8 cellular contexts compared by ENCODE assay signal in the genomic region with DNA sequence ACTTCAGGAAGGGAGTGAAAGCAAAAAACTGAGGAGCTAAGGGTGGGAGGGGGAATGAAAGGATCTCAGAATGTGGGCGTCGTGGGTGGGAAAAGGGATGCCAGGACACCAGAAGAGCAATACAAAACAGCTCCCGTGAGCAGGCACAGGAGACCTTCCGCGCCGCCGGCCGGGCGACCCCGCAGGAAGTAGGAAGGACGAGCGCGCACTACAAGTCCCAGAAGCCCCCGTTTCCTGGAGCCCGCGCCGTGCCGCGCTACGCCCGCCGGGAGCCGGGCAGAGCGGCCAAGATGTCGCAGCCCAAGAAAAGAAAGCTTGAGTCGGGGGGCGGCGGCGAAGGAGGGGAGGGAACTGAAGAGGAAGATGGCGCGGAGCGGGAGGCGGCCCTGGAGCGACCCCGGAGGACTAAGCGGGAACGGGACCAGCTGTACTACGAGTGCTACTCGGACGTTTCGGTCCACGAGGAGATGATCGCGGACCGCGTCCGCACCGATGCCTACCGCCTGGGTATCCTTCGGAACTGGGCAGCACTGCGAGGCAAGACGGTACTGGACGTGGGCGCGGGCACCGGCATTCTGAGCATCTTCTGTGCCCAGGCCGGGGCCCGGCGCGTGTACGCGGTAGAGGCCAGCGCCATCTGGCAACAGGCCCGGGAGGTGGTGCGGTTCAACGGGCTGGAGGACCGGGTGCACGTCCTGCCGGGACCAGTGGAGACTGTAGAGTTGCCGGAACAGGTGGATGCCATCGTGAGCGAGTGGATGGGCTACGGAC. TPM values are rescaled to one million over a fixed set of nuclear protein-coding genes. Genes with fewer than 3 reads are reported as not detected.
DNase-seq lines count a peak whose midpoint lies in the region; ATAC-seq and TF ChIP-seq lines count a peak whose summit lies in the region.

Gene PRMT6 (plus strand): TSS at position 249 of the 771 bp plus-strand sequence. CDS start 42 bp downstream, at position 291.

- H3K4me1 ChIP-seq in thymus (ENCODE audit: control insufficient read depth, insufficient read depth, low read length), result peaks cover 7% of the 10 kb centered on the region

- no peaks in the 10 kb centered on the region for H3K36me3 ChIP-seq in GM06990 (ENCODE audit: control insufficient read depth, insufficient read depth, low read length)
- no peaks in the 10 kb centered on the region for H3K36me3 ChIP-seq in thymus (ENCODE audit: control insufficient read depth, insufficient read depth)

- peak; percentile 98 for ATAC-seq in SK-N-SH treated with all-trans-retinoic acid at 6 μM for 48 hours
- ATAC-seq in activated naive CD4-positive, alpha-beta T cell treated with anti-CD3 and anti-CD28 coated beads, Interleukin-2, amount 50 U/mL, for 72 hours, result peak; percentile 77 to 96

- H3K27ac Mint-ChIP-seq in activated naive CD4-positive, alpha-beta T cell treated with anti-CD3 and anti-CD28 coated beads, Interleukin-2, amount 50 U/mL, for 72 hours, result peak within 1 kb of the TSS; percentile 94 to 96
- peak within 1 kb of the TSS; percentile 90 for H3K27ac Mint-ChIP-seq in glutamatergic neuron (ENCODE audit: unreplicated experiment)
- H3K27ac Mint-ChIP-seq in osteocyte (ENCODE audit: unreplicated experiment), result peak within 1 kb of the TSS; percentile 91

- TF ChIP-seq CTCF in GM06990 (IDR thresholded peaks at IDR 0.05; ENCODE audit: insufficient read depth, low read length, poor library complexity, severe bottlenecking), result peak; percentile 33
- TF ChIP-seq CTCF in HFF-Myc (IDR thresholded peaks at IDR 0.05; ENCODE audit: low read depth, low read length, missing control alignments), result no peak
- TF ChIP-seq CTCF in glutamatergic neuron (IDR thresholded peaks at IDR 0.05; ENCODE audit: partially characterized antibody, unreplicated experiment), result no peak
- no peak for TF ChIP-seq CTCF in osteocyte (IDR thresholded peaks at IDR 0.05)

- no peaks in the 10 kb centered on the region for H3K9me3 Mint-ChIP-seq in activated naive CD4-positive, alpha-beta T cell treated with anti-CD3 and anti-CD28 coated beads, Interleukin-2, amount 50 U/mL, for 72 hours
- peaks cover 14% of the 10 kb centered on the region for H3K9me3 Mint-ChIP-seq in glutamatergic neuron (ENCODE audit: unreplicated experiment)
- H3K9me3 Mint-ChIP-seq in osteocyte (ENCODE audit: unreplicated experiment), result no peaks in the 10 kb centered on the region

- H3K4me3 ChIP-seq in GM06990 (replicated peaks; ENCODE audit: low read depth, low read length) (peak within 1 kb of the TSS; percentile 90), HFF-Myc (replicated peaks; ENCODE audit: low read depth, low read length) (peak within 1 kb of the TSS; percentile 97), thymus (ENCODE audit: low read length) (peak within 1 kb of the TSS; percentile 77)

- DNase-seq in GM06990 (ENCODE audit: extremely low read depth, insufficient read length), result peak; percentile 91
- DNase-seq in HFF-Myc (ENCODE audit: extremely low read depth, low read depth), result peak; percentile 32
- peak; percentile 70 for DNase-seq in MV-4-11 (lab: John Stamatoyannopoulos, UW)
- peak; percentile 65 to 82 for DNase-seq in activated naive CD4-positive, alpha-beta T cell treated with anti-CD3 and anti-CD28 coated beads, Interleukin-2, amount 50 U/mL, for 72 hours (ENCODE audit: low spot score in 2 of 2)
- peak; percentile 89 for DNase-seq in glutamatergic neuron
- peak; percentile 90 for DNase-seq in osteocyte (ENCODE audit: extremely low spot score, unreplicated experiment)

- WGBS in thymus, result under 1% methylated on average over 73 of the region's 73 CpGs

- H3K4me1 Mint-ChIP-seq in glutamatergic neuron (ENCODE audit: low read depth, unreplicated experiment), result peaks cover 11% of the 10 kb centered on the region
- H3K4me1 Mint-ChIP-seq in osteocyte (ENCODE audit: unreplicated experiment), result peaks cover 15% of the 10 kb centered on the region

- peak within 1 kb of the TSS; percentile 74 for H3K27ac ChIP-seq in thymus (ENCODE audit: low read depth)

- H3K36me3 Mint-ChIP-seq in activated naive CD4-positive, alpha-beta T cell treated with anti-CD3 and anti-CD28 coated beads, Interleukin-2, amount 50 U/mL, for 72 hours, result peaks cover 28 to 33% of the 10 kb centered on the region in 2 donors
- no peaks in the 10 kb centered on the region for H3K36me3 Mint-ChIP-seq in glutamatergic neuron (ENCODE audit: unreplicated experiment)
- peaks cover 5% of the 10 kb centered on the region for H3K36me3 Mint-ChIP-seq in osteocyte (ENCODE audit: unreplicated experiment)

- H3K4me3 Mint-ChIP-seq in glutamatergic neuron (ENCODE audit: unreplicated experiment) (peak within 1 kb of the TSS; percentile 96), osteocyte (ENCODE audit: unreplicated experiment) (peak within 1 kb of the TSS; percentile 98)

- H3K27me3 ChIP-seq in GM06990 (replicated peaks; ENCODE audit: control insufficient read depth, insufficient read depth, low read length) (no peaks in the 10 kb centered on the region), thymus (ENCODE audit: control insufficient read depth, insufficient read depth) (no peaks in the 10 kb centered on the region)

- no peaks in the 10 kb centered on the region for H3K9me3 ChIP-seq in thymus (ENCODE audit: control insufficient read depth)

- H3K27me3 Mint-ChIP-seq in glutamatergic neuron (ENCODE audit: unreplicated experiment) (peaks cover 10% of the 10 kb centered on the region), osteocyte (ENCODE audit: unreplicated experiment) (no peaks in the 10 kb centered on the region)

TF ChIP-seq in SK-N-SH treated with all-trans-retinoic acid at 6 μM for 48 hours, 23 proteins besides CTCF, POLR2A, EP300 and RAD21:
- TF ChIP-seq SNAI2 (CRISPR knock-in tag; IDR thresholded peaks at IDR 0.05) (0 out of 2 replicates have a peak, but pooled peaks have one; percentile 14), ZNF565 (CRISPR knock-in tag; conservative IDR thresholded peaks at IDR 0.05; ENCODE audit: low read depth) (no peak)
- TF ChIP-seq, protein P1, sequence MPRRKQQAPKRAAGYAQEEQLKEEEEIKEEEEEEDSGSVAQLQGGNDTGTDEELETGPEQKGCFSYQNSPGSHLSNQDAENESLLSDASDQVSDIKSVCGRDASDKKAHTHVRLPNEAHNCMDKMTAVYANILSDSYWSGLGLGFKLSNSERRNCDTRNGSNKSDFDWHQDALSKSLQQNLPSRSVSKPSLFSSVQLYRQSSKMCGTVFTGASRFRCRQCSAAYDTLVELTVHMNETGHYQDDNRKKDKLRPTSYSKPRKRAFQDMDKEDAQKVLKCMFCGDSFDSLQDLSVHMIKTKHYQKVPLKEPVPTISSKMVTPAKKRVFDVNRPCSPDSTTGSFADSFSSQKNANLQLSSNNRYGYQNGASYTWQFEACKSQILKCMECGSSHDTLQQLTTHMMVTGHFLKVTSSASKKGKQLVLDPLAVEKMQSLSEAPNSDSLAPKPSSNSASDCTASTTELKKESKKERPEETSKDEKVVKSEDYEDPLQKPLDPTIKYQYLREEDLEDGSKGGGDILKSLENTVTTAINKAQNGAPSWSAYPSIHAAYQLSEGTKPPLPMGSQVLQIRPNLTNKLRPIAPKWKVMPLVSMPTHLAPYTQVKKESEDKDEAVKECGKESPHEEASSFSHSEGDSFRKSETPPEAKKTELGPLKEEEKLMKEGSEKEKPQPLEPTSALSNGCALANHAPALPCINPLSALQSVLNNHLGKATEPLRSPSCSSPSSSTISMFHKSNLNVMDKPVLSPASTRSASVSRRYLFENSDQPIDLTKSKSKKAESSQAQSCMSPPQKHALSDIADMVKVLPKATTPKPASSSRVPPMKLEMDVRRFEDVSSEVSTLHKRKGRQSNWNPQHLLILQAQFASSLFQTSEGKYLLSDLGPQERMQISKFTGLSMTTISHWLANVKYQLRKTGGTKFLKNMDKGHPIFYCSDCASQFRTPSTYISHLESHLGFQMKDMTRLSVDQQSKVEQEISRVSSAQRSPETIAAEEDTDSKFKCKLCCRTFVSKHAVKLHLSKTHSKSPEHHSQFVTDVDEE (CRISPR knock-in tag; IDR thresholded peaks at IDR 0.05), result peak; percentile 0; the same call in 1 of the 2 replicates

RNA-seq across cellular contexts. Expression of gene PRMT6, which starts in this region (rescaled TPM):
- total RNA-seq in activated naive CD4-positive, alpha-beta T cell treated with anti-CD3 and anti-CD28 coated beads, Interleukin-2, amount 50 U/mL, for 72 hours, result 10 to 100 TPM in 1 of 2 donors, 1 to 10 TPM in 1; 2.8 to 11.8 TPM
- total RNA-seq in glutamatergic neuron (ENCODE audit: unreplicated experiment) (16.8 TPM), osteocyte (18.5 and 19.7 TPM in 2 replicates)
- 24.4 TPM for polyA plus RNA-seq in thymus

Comparison
In these comparisons a context has a peak if more than half of its experiments do, and no peak if none do; other contexts are left out.
1. Peak in every context shown above with its lines: DNase-seq, ATAC-seq, H3K4me3 ChIP-seq and H3K27ac ChIP-seq.
2. DNase-seq: peak in every context shown above with its lines; median percentile 91 in GM06990; 90 in osteocyte; 89 in glutamatergic neuron; 74 in activated naive CD4-positive, alpha-beta T cell treated with anti-CD3 and anti-CD28 coated beads, Interleukin-2, amount 50 U/mL, for 72 hours; 70 in MV-4-11; 32 in HFF-Myc.